In the genomic region with DNA sequence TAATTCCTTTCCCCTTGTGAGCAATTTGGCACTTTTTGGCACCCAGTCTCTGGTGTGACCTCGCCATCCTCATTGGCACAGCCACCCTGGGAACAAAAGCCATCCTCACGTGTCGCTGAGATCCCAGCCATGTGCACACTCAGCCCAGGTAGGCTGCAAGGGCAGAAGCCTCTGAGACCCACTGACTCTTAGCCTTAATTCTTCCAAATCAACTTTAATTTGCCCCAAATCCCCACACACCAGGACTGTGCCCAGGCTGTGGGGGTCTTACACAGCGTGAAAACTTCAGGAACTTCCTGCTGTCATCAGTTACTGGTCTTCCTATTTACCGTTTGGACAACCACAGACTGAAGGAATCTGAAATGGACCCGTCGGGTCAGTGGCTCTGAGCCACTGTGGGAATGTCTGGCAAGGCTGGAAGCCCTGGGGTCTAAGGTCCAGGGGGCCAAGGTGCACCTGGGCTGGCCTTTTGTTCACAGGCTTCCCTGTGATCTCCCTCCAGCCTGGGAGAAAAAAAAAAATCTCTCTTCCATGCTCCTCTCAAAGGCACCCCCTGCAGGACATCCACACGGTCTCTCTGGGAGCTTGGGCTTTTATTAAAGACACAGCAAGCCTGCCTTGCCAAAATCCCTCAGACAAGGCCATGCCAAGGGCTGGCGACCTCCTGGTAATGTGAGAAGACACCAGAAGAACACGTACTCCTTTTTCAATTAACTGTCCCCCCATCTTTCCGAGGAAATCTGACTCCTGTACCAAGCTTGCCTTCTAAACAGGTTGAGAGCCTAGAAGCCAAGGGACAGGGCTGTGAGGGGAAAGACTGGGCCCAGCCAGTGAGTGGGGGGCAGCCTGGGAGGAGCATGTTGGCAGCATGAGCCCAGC, we compare ENCODE assay signal across 8 cellular contexts. TPM values are rescaled to one million over a fixed set of nuclear protein-coding genes. Genes with fewer than 3 reads are reported as not detected.
DNase-seq lines count a peak whose midpoint lies in the region; ATAC-seq, FAIRE-seq and TF ChIP-seq lines count a peak whose summit lies in the region.

No MANE protein-coding gene starts in this region.

- peaks cover 0 to 4% (median 0%) of the 10 kb centered on the region in 4 donors for H3K4me1 Mint-ChIP-seq in CD4-positive, alpha-beta memory T cell
- H3K4me1 Mint-ChIP-seq in CD4-positive, alpha-beta T cell (ENCODE audit: low read depth), result no peaks in the 10 kb centered on the region

- H3K9me3 Mint-ChIP-seq in CD4-positive, alpha-beta memory T cell, result no peaks in the 10 kb centered on the region
- no peaks in the 10 kb centered on the region for H3K9me3 Mint-ChIP-seq in CD4-positive, alpha-beta T cell

- no peak overlapping the region for H3K4me3 Mint-ChIP-seq in CD4-positive, alpha-beta memory T cell
- no peak overlapping the region for H3K4me3 Mint-ChIP-seq in CD4-positive, alpha-beta T cell

- H3K4me2 ChIP-seq in keratinocyte (ENCODE audit: control insufficient read depth, extremely low read depth, insufficient read depth, low read depth, low read length), result peak overlapping the region; percentile 56

- peak; percentile 31 for ATAC-seq in aorta (ENCODE audit: low FRiP score)
- ATAC-seq in CD4-positive, alpha-beta T cell (ENCODE audit: poor library complexity), result no peak

- no peak overlapping the region for H3K9ac ChIP-seq in keratinocyte (ENCODE audit: control insufficient read depth, extremely low read depth, insufficient read depth, low read length)

- H3K36me3 Mint-ChIP-seq in CD4-positive, alpha-beta memory T cell, result no peaks in the 10 kb centered on the region
- no peaks in the 10 kb centered on the region for H3K36me3 Mint-ChIP-seq in CD4-positive, alpha-beta T cell (ENCODE audit: low read depth)

- POLR2A ChIA-PET in CD4-positive, alpha-beta memory T cell (lab: Charles Lee; ENCODE audit: partially characterized antibody), result no interaction called here
- POLR2A ChIA-PET in CD4-positive, alpha-beta T cell (lab: Charles Lee), result no interaction called here

- peak overlapping the region; percentile 94 for H3K27ac ChIP-seq in keratinocyte (ENCODE audit: control insufficient read depth, insufficient read depth, low read length)
- H3K27ac ChIP-seq in aorta (ENCODE audit: low read depth in 1 of 2, low read length in 2 of 2), result no peak overlapping the region
- no peak overlapping the region for H3K27ac ChIP-seq in CD4-positive, alpha-beta memory T cell (ENCODE audit: low read depth, low read length)
- H3K27ac ChIP-seq in CD4-positive, alpha-beta T cell (ENCODE audit: low read depth, low read length), result no peak overlapping the region

- H3K9me3 ChIP-seq in keratinocyte (ENCODE audit: control insufficient read depth, low read depth, low read length), result no peaks in the 10 kb centered on the region
- no peaks in the 10 kb centered on the region for H3K9me3 ChIP-seq in aorta (ENCODE audit: control insufficient read depth, low read length)
- no peaks in the 10 kb centered on the region for H3K9me3 ChIP-seq in CD4-positive, alpha-beta memory T cell (ENCODE audit: control insufficient read depth in 1 of 2, low read length in 2 of 2)
- H3K9me3 ChIP-seq in CD4-positive, alpha-beta T cell (ENCODE audit: control insufficient read depth, low read length), result no peaks in the 10 kb centered on the region

- no peaks in the 10 kb centered on the region for H4K20me1 ChIP-seq in keratinocyte (ENCODE audit: control insufficient read depth, extremely low read depth, insufficient read depth, low read length)

- no peaks in the 10 kb centered on the region for H3K36me3 ChIP-seq in keratinocyte (ENCODE audit: control insufficient read depth in 2 of 2, extremely low read depth in 1 of 2, insufficient read depth in 2 of 2, low read length in 2 of 2)
- H3K36me3 ChIP-seq in aorta (ENCODE audit: control insufficient read depth in 1 of 2, insufficient read depth in 2 of 2, low read length in 1 of 2), result no peaks in the 10 kb centered on the region
- H3K36me3 ChIP-seq in CD4-positive, alpha-beta memory T cell (ENCODE audit: insufficient read depth, low read length), result no peaks in the 10 kb centered on the region

- no peaks in the 10 kb centered on the region for H3K79me2 ChIP-seq in keratinocyte (ENCODE audit: control insufficient read depth, insufficient read depth, low read length)

- H2AFZ ChIP-seq in keratinocyte (ENCODE audit: control insufficient read depth, low read length), result peak overlapping the region; percentile 71

- peak; percentile 64 to 69 (median 66) for TF ChIP-seq CTCF in keratinocyte (optimal IDR thresholded peaks at IDR 0.05 in 1 of 3, IDR thresholded peaks at IDR 0.05 in 1 of 3, conservative IDR thresholded peaks at IDR 0.05 in 1 of 3; ENCODE audit: extremely low read depth in 1 of 3, insufficient read depth in 2 of 3, low read length in 3 of 3)
- no peak for TF ChIP-seq CTCF in CD4-positive, alpha-beta T cell (IDR thresholded peaks at IDR 0.05)

- intact Hi-C loops in aorta (cut with DNase I), result no loop called here
- intact Hi-C loops in CD4-positive, alpha-beta memory T cell (cut with micrococcal nuclease), result no loop called here
- intact Hi-C loops in CD4-positive, alpha-beta T cell (cut with DNase I, micrococcal nuclease), result loop anchor here in 1 of 2 experiments (10.0 kb wide), 1 partner anchor 1569 kb away; no protein-coding TSS in a partner anchor

- dilution Hi-C loops in keratinocyte (cut with MboI; ENCODE audit: extremely low pct_ligation_motif_present, low sequenced_read_pairs), result no loop called here

- CTCF ChIA-PET in CD4-positive, alpha-beta memory T cell (lab: Charles Lee; ENCODE audit: partially characterized antibody), result interaction anchor here (1.0 to 3.4 kb wide), 3 partner anchors 78 to 138 kb away, joined by 3 to 26 read pairs (median 5); no protein-coding TSS in a partner anchor
- CTCF ChIA-PET in CD4-positive, alpha-beta T cell (lab: Charles Lee), result interaction anchor here (2.0 kb wide), 1 partner anchor 78 kb away, joined by 4 read pairs; no protein-coding TSS in a partner anchor

- FAIRE-seq in keratinocyte (lab: Jason Lieb, UNC), result no peak

- H3K27me3 Mint-ChIP-seq in CD4-positive, alpha-beta memory T cell, result peaks cover 14 to 15% of the 10 kb centered on the region in 2 donors
- peaks cover 22% of the 10 kb centered on the region for H3K27me3 Mint-ChIP-seq in CD4-positive, alpha-beta T cell

- H3K27me3 ChIP-seq in keratinocyte (ENCODE audit: control insufficient read depth, extremely low read depth, insufficient read depth, low read length) (no peaks in the 10 kb centered on the region), aorta (ENCODE audit: control insufficient read depth in 1 of 2, insufficient read depth in 2 of 2, low read length in 1 of 2) (no peaks in the 10 kb centered on the region)
- no peaks in the 10 kb centered on the region for H3K27me3 ChIP-seq in CD4-positive, alpha-beta memory T cell (ENCODE audit: insufficient read depth, low read length)
- no peaks in the 10 kb centered on the region for H3K27me3 ChIP-seq in CD4-positive, alpha-beta T cell (ENCODE audit: control insufficient read depth, insufficient read depth, low read length)

- no peak overlapping the region for H3K27ac Mint-ChIP-seq in CD4-positive, alpha-beta memory T cell
- no peak overlapping the region for H3K27ac Mint-ChIP-seq in CD4-positive, alpha-beta T cell

- no peak overlapping the region for H3K4me3 ChIP-seq in keratinocyte (ENCODE audit: control insufficient read depth in 2 of 3, extremely low read depth in 1 of 3, insufficient read depth in 2 of 3, low read depth in 1 of 3, low read length in 3 of 3)
- no peak overlapping the region for H3K4me3 ChIP-seq in aorta (ENCODE audit: low read length in 2 of 2)
- H3K4me3 ChIP-seq in CD4-positive, alpha-beta memory T cell (ENCODE audit: low read length in 2 of 2), result no peak overlapping the region

- peak; percentile 89 for DNase-seq in ELR (ENCODE audit: low read depth)
- DNase-seq in NCI-H1092 treated with DMSO at 0.1 percent for 48 hours (lab: John Stamatoyannopoulos, UW), result peak; percentile 56
- DNase-seq in astrocyte of the hippocampus (ENCODE audit: low read depth, low spot score), result peak; percentile 83
- DNase-seq in keratinocyte (ENCODE audit: low read depth, low spot score), result peak; percentile 13
- peak; percentile 61 to 72 for DNase-seq in aorta
- DNase-seq in CD4-positive, alpha-beta memory T cell, result no peak
- DNase-seq in activated T-cell treated with anti-CD3 and anti-CD28 coated beads for 4 hours, result no peak
- no peak for DNase-seq in CD4-positive, alpha-beta T cell

- H3K4me1 ChIP-seq in keratinocyte (ENCODE audit: control insufficient read depth, extremely low read depth, insufficient read depth, low read length) (peaks cover 43% of the 10 kb centered on the region), aorta (ENCODE audit: control insufficient read depth in 1 of 2, insufficient read depth in 2 of 2, low read length in 2 of 2) (no peaks in the 10 kb centered on the region)
- H3K4me1 ChIP-seq in CD4-positive, alpha-beta memory T cell (ENCODE audit: insufficient read depth, low read length), result no peaks in the 10 kb centered on the region

- WGBS in aorta, 2 donors, result 52 to 54% methylated on average over 11 of the region's 11 CpGs

- H3K9me1 ChIP-seq in keratinocyte (ENCODE audit: control insufficient read depth, extremely low read depth, insufficient read depth, low read length), result no peaks in the 10 kb centered on the region

RNA-seq across cellular contexts. Expression of gene LAPTM4A, which starts 42.1 kb away (rescaled TPM):
- polyA plus RNA-seq in keratinocyte (254 to 509 TPM (median 460 TPM) in 3 replicates), aorta (100 to 1,000 TPM; 252 to 327 TPM)
- polyA plus RNA-seq in keratinocyte (2011; ENCODE audit: low read depth), result 67.7 TPM
- 226 and 462 TPM in 2 replicates for polyA plus RNA-seq in keratinocyte (2011; cell fraction: cytosol; rRNA removed)
- 737 and 886 TPM in 2 replicates for polyA plus RNA-seq in keratinocyte (2011; cell fraction: nucleus; rRNA removed)
- 148 and 245 TPM in 2 replicates for polyA plus RNA-seq in keratinocyte (2012; ENCODE audit: low replicate concordance)
- polyA minus RNA-seq in keratinocyte, result 40.9 to 255 TPM (median 189 TPM) in 3 replicates
- 91.5 TPM for polyA minus RNA-seq in keratinocyte (2011; cell fraction: cytosol; rRNA and poly(A)+ RNA removed)
- 165 and 291 TPM in 2 replicates for polyA minus RNA-seq in keratinocyte (2011; cell fraction: nucleus; rRNA and poly(A)+ RNA removed)
- total RNA-seq in aorta, result 100 to 1,000 TPM; 211 to 241 TPM
- total RNA-seq in CD4-positive, alpha-beta memory T cell, result 10 to 100 TPM; 47.4 to 50.8 TPM
- 100 to 1,000 TPM; 101 to 150 TPM for polyA plus RNA-seq in CD4-positive, alpha-beta memory T cell
- 10 to 100 TPM; 59.4 to 62.0 TPM for total RNA-seq in CD4-positive, alpha-beta T cell

Comparison
In these comparisons a context has a peak if more than half of its experiments do, and no peak if none do; other contexts are left out.
1. DNase-seq: peak in ELR (single experiment), NCI-H1092 treated with DMSO at 0.1 percent for 48 hours (single experiment), astrocyte of the hippocampus (single experiment), keratinocyte (single experiment) and aorta (2 of 2); none in CD4-positive, alpha-beta memory T cell (0 of 5), activated T-cell treated with anti-CD3 and anti-CD28 coated beads for 4 hours (single experiment) and CD4-positive, alpha-beta T cell (0 of 10).